Comparison of ENCODE assay signal across 8 cellular contexts in genomic region chr7:13850185-13850752, GRCh38.
A peak's percentile ranks its signal among the peaks of the same experiment; 100 is the strongest.
DNase-seq lines count a peak whose midpoint lies in the region; ATAC-seq and FAIRE-seq lines count a peak whose summit lies in the region.

No MANE protein-coding gene starts in this region.

- no peaks in the 10 kb centered on the region for H3K4me1 Mint-ChIP-seq in memory B cell

- no peak overlapping the region for H3K9ac ChIP-seq in adipocyte (ENCODE audit: low read length)

- H3K4me3 ChIP-seq in SJSA1, result no peak overlapping the region
- H3K4me3 ChIP-seq in adipocyte (ENCODE audit: low read length), result no peak overlapping the region

- peak overlapping the region; percentile 73 for H3K27ac ChIP-seq in SJSA1

- no peak overlapping the region for H3K27ac Mint-ChIP-seq in memory B cell

- H3K4me1 ChIP-seq in SJSA1 (replicated peaks) (peaks cover 23% of the 10 kb centered on the region), adipocyte (ENCODE audit: control insufficient read depth, insufficient read depth, low read length) (peaks cover 15% of the 10 kb centered on the region)

- ATAC-seq in GM21367 (IDR thresholded peaks at IDR 0.05; ENCODE audit: unreplicated experiment) (peak; percentile 93), memory B cell (ENCODE audit: low read depth) (peak; percentile 29)

- no peaks in the 10 kb centered on the region for H3K27me3 Mint-ChIP-seq in memory B cell

- H3K9me3 Mint-ChIP-seq in memory B cell, result peaks cover 2% of the 10 kb centered on the region

- no peaks in the 10 kb centered on the region for H3K27me3 ChIP-seq in SJSA1 (replicated peaks)
- H3K27me3 ChIP-seq in adipocyte (replicated peaks; ENCODE audit: control insufficient read depth, insufficient read depth, low read length), result no peaks in the 10 kb centered on the region

- no peak overlapping the region for H3K4me3 Mint-ChIP-seq in memory B cell

- peak; percentile 57 for DNase-seq in COLO668 (lab: John Stamatoyannopoulos, UW; ENCODE audit: unreplicated experiment)
- DNase-seq in HTR-8/SVneo (ENCODE audit: insufficient read length, low spot score), result peak; percentile 80
- DNase-seq in SJSA1 (ENCODE audit: low read depth in 1 of 2, low spot score in 2 of 2), result peak; percentile 64 to 73
- peak; percentile 92 for DNase-seq in adipocyte (ENCODE audit: low read depth)
- no peak for DNase-seq in memory B cell (ENCODE audit: low spot score in 2 of 2)
- no peak for DNase-seq in cerebellar cortex (ENCODE audit: low spot score)
- DNase-seq in C1 segment of cervical spinal cord (lab: John Stamatoyannopoulos, UW), result no peak

- H3K9me3 ChIP-seq in SJSA1 (replicated peaks), result no peaks in the 10 kb centered on the region
- no peaks in the 10 kb centered on the region for H3K9me3 ChIP-seq in adipocyte (ENCODE audit: control insufficient read depth, low read length)

- no peaks in the 10 kb centered on the region for H3K36me3 Mint-ChIP-seq in memory B cell

- H3K36me3 ChIP-seq in SJSA1, result no peaks in the 10 kb centered on the region
- no peaks in the 10 kb centered on the region for H3K36me3 ChIP-seq in adipocyte (ENCODE audit: control insufficient read depth, insufficient read depth, low read length, severe bottlenecking)

- peak; percentile 85 for FAIRE-seq in HTR-8/SVneo (lab: Jason Lieb, UNC)

Comparison
In these comparisons a context has a peak if more than half of its experiments do, and no peak if none do; other contexts are left out.
1. DNase-seq: peak in COLO668 (single experiment), HTR-8/SVneo (single experiment), SJSA1 (2 of 2) and adipocyte (single experiment); none in memory B cell (0 of 2), cerebellar cortex (single experiment) and C1 segment of cervical spinal cord (0 of 14).